1 cellular context compared by ENCODE assay signal in genomic region chr7:69823151-69823744, GRCh38.
TF ChIP-seq lines count a peak whose summit lies in the region.

No MANE protein-coding gene starts in this region.

TF ChIP-seq in GM23338, 12 proteins besides CTCF, POLR2A, EP300 and RAD21 (continued from another document):
- TF ChIP-seq, protein P1, sequence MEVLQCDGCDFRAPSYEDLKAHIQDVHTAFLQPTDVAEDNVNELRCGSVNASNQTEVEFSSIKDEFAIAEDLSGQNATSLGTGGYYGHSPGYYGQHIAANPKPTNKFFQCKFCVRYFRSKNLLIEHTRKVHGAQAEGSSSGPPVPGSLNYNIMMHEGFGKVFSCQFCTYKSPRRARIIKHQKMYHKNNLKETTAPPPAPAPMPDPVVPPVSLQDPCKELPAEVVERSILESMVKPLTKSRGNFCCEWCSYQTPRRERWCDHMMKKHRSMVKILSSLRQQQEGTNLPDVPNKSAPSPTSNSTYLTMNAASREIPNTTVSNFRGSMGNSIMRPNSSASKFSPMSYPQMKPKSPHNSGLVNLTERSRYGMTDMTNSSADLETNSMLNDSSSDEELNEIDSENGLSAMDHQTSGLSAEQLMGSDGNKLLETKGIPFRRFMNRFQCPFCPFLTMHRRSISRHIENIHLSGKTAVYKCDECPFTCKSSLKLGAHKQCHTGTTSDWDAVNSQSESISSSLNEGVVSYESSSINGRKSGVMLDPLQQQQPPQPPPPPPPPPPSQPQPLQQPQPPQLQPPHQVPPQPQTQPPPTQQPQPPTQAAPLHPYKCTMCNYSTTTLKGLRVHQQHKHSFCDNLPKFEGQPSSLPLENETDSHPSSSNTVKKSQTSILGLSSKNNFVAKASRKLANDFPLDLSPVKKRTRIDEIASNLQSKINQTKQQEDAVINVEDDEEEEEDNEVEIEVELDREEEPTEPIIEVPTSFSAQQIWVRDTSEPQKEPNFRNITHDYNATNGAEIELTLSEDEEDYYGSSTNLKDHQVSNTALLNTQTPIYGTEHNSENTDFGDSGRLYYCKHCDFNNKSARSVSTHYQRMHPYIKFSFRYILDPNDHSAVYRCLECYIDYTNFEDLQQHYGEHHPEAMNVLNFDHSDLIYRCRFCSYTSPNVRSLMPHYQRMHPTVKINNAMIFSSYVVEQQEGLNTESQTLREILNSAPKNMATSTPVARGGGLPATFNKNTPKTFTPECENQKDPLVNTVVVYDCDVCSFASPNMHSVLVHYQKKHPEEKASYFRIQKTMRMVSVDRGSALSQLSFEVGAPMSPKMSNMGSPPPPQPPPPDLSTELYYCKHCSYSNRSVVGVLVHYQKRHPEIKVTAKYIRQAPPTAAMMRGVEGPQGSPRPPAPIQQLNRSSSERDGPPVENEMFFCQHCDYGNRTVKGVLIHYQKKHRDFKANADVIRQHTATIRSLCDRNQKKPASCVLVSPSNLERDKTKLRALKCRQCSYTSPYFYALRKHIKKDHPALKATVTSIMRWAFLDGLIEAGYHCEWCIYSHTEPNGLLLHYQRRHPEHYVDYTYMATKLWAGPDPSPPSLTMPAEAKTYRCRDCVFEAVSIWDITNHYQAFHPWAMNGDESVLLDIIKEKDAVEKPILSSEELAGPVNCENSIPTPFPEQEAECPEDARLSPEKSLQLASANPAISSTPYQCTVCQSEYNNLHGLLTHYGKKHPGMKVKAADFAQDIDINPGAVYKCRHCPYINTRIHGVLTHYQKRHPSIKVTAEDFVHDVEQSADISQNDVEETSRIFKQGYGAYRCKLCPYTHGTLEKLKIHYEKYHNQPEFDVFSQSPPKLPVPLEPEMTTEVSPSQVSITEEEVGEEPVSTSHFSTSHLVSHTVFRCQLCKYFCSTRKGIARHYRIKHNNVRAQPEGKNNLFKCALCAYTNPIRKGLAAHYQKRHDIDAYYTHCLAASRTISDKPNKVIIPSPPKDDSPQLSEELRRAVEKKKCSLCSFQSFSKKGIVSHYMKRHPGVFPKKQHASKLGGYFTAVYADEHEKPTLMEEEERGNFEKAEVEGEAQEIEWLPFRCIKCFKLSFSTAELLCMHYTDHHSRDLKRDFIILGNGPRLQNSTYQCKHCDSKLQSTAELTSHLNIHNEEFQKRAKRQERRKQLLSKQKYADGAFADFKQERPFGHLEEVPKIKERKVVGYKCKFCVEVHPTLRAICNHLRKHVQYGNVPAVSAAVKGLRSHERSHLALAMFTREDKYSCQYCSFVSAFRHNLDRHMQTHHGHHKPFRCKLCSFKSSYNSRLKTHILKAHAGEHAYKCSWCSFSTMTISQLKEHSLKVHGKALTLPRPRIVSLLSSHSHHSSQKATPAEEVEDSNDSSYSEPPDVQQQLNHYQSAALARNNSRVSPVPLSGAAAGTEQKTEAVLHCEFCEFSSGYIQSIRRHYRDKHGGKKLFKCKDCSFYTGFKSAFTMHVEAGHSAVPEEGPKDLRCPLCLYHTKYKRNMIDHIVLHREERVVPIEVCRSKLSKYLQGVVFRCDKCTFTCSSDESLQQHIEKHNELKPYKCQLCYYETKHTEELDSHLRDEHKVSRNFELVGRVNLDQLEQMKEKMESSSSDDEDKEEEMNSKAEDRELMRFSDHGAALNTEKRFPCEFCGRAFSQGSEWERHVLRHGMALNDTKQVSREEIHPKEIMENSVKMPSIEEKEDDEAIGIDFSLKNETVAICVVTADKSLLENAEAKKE (CRISPR knock-in tag; IDR thresholded peaks at IDR 0.05), result no peak
- TF ChIP-seq NANOG (IDR thresholded peaks at IDR 0.05; ENCODE audit: borderline replicate concordance) (no peak), POLR2AphosphoS5 (IDR thresholded peaks at IDR 0.05; ENCODE audit: low read depth) (no peak), EZH2 (IDR thresholded peaks at IDR 0.05; ENCODE audit: low read depth, unreplicated experiment) (no peak), REST (IDR thresholded peaks at IDR 0.05; ENCODE audit: unreplicated experiment) (no peak), STAT1 (IDR thresholded peaks at IDR 0.05; ENCODE audit: unreplicated experiment) (no peak), JUNB (IDR thresholded peaks at IDR 0.05; ENCODE audit: unreplicated experiment) (no peak), ZNF331 (CRISPR knock-in tag; IDR thresholded peaks at IDR 0.05; ENCODE audit: low read depth) (no peak)
TF ChIP-seq in GM23338: peak in this region for 0.
